ENCODE assay signal across 9 cellular contexts in the genomic region with DNA sequence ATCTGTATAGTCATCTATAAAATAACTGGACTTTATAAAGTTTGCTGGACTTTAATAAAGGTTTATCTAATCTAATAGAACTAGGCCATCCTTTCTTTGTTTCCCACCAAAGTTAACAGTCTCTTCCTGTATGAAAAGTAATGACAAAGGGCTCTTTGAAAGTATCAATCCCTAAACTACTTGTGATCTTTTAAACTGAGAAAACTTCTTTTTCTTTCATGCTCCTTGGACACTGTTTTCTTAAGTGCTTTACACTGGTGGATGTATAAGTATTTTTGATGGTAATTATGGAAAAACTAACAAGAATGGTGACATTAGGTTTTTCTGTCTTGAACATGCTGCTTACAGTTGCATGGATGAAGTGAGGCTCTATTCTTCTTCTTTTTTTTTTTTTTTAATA. TPM values are rescaled to one million over a fixed set of nuclear protein-coding genes. Genes with fewer than 3 reads are reported as not detected.
DNase-seq lines count a peak whose midpoint lies in the region; ATAC-seq and TF ChIP-seq lines count a peak whose summit lies in the region.
"Had no signal": no experiment of that assay in that cellular context is flagged by ENCODE, and none has a peak within 500 bp of the region (broad histone marks: within the 10 kb centered on the region; RNA-seq: fewer than 3 reads in every experiment).

No MANE protein-coding gene starts in this region.

- intact Hi-C loops in left ventricle myocardium inferior (cut with micrococcal nuclease), result no loop called here
- intact Hi-C loops in right cardiac atrium (cut with DNase I), result no loop called here
- intact Hi-C loops in naive thymus-derived CD4-positive, alpha-beta T cell (cut with micrococcal nuclease), result loop anchor here in 1 of 2 donors (5.0 kb wide), 1 partner anchor 365 kb away; a partner anchor contains a TSS
- intact Hi-C loops in upper lobe of right lung (cut with DNase I), result no loop called here
- intact Hi-C loops in posterior cingulate gyrus (cut with DNase I), result no loop called here

- H3K4me1 ChIP-seq in left ventricle myocardium inferior (peaks cover 33% of the 10 kb centered on the region), right cardiac atrium (ENCODE audit: control insufficient read depth, insufficient read depth, low read length) (peaks cover 3% of the 10 kb centered on the region), upper lobe of right lung (peaks cover 18% of the 10 kb centered on the region)
- peaks cover 15 to 23% of the 10 kb centered on the region in 2 donors for H3K4me1 ChIP-seq in naive thymus-derived CD4-positive, alpha-beta T cell (ENCODE audit: control insufficient read depth in 2 of 2, insufficient read depth in 2 of 2, low read length in 2 of 2)

- no peaks in the 10 kb centered on the region for H3K36me3 ChIP-seq in left ventricle myocardium inferior
- H3K36me3 ChIP-seq in naive thymus-derived CD4-positive, alpha-beta T cell (ENCODE audit: control insufficient read depth in 2 of 3, insufficient read depth in 3 of 3, low read length in 3 of 3), result no peaks in the 10 kb centered on the region
- H3K36me3 ChIP-seq in upper lobe of right lung, result no peaks in the 10 kb centered on the region

- no peak for ATAC-seq in right cardiac atrium
- ATAC-seq in naive thymus-derived CD4-positive, alpha-beta T cell, result no peak
- no peak for ATAC-seq in upper lobe of right lung
- ATAC-seq in GM18870 (IDR thresholded peaks at IDR 0.05; ENCODE audit: unreplicated experiment), result no peak

- H3K4me3 ChIP-seq in left ventricle myocardium inferior (no peak overlapping the region), right cardiac atrium (ENCODE audit: low read length) (no peak overlapping the region), upper lobe of right lung (no peak overlapping the region)
- H3K4me3 ChIP-seq in naive thymus-derived CD4-positive, alpha-beta T cell (ENCODE audit: low read length), result no peak overlapping the region

- H3K27ac ChIP-seq in left ventricle myocardium inferior (replicated peaks), result peak overlapping the region; percentile 96
- H3K27ac ChIP-seq in right cardiac atrium (ENCODE audit: low read length), result no peak overlapping the region
- peak overlapping the region; percentile 98 for H3K27ac ChIP-seq in naive thymus-derived CD4-positive, alpha-beta T cell (ENCODE audit: low read depth, low read length)
- H3K27ac ChIP-seq in upper lobe of right lung, result peak overlapping the region; percentile 63

- H3K9me3 ChIP-seq in left ventricle myocardium inferior (replicated peaks), result no peaks in the 10 kb centered on the region
- no peaks in the 10 kb centered on the region for H3K9me3 ChIP-seq in right cardiac atrium (ENCODE audit: control insufficient read depth, low read length)
- no peaks in the 10 kb centered on the region for H3K9me3 ChIP-seq in naive thymus-derived CD4-positive, alpha-beta T cell (ENCODE audit: control insufficient read depth in 2 of 3, low read length in 3 of 3)
- H3K9me3 ChIP-seq in upper lobe of right lung, result no peaks in the 10 kb centered on the region

- H3K4me3 Mint-ChIP-seq in activated naive CD8-positive, alpha-beta T cell treated with anti-CD3 and anti-CD28 coated beads for 36 hours, result no peak overlapping the region
- H3K4me3 Mint-ChIP-seq in naive thymus-derived CD4-positive, alpha-beta T cell, result peak overlapping the region in 6 of 10 donors; percentile 16 to 68 (median 40)

- CTCF ChIA-PET in naive thymus-derived CD4-positive, alpha-beta T cell (lab: Charles Lee), result no interaction called here

- H3K9me3 Mint-ChIP-seq in activated naive CD8-positive, alpha-beta T cell treated with anti-CD3 and anti-CD28 coated beads for 36 hours, result no peaks in the 10 kb centered on the region
- peaks cover 0 to 3% (median 0%) of the 10 kb centered on the region in 11 donors for H3K9me3 Mint-ChIP-seq in naive thymus-derived CD4-positive, alpha-beta T cell

- peaks cover 25% of the 10 kb centered on the region for H3K4me1 Mint-ChIP-seq in activated naive CD8-positive, alpha-beta T cell treated with anti-CD3 and anti-CD28 coated beads for 36 hours
- H3K4me1 Mint-ChIP-seq in naive thymus-derived CD4-positive, alpha-beta T cell, result peaks cover 6 to 62% (median 45%) of the 10 kb centered on the region in 7 donors

- no peak for DNase-seq in left ventricle myocardium inferior
- DNase-seq in right cardiac atrium, result no peak
- no peak for DNase-seq in activated naive CD8-positive, alpha-beta T cell treated with anti-CD3 and anti-CD28 coated beads for 36 hours
- DNase-seq in naive thymus-derived CD4-positive, alpha-beta T cell, result no peak
- DNase-seq in upper lobe of right lung, result no peak
- no peak for DNase-seq in NCI-H1105 (lab: John Stamatoyannopoulos, UW)
- no peak for DNase-seq in posterior cingulate gyrus
- DNase-seq: cortex of kidney had no signal

- no peak for TF ChIP-seq CTCF in left ventricle myocardium inferior (IDR thresholded peaks at IDR 0.05; ENCODE audit: borderline replicate concordance)
- no peak for TF ChIP-seq CTCF in upper lobe of right lung (IDR thresholded peaks at IDR 0.05)

- peaks cover 14% of the 10 kb centered on the region for H3K36me3 Mint-ChIP-seq in activated naive CD8-positive, alpha-beta T cell treated with anti-CD3 and anti-CD28 coated beads for 36 hours
- H3K36me3 Mint-ChIP-seq in naive thymus-derived CD4-positive, alpha-beta T cell, result peaks cover 0 to 9% (median 0%) of the 10 kb centered on the region in 5 donors

- H3K27me3 ChIP-seq in left ventricle myocardium inferior (ENCODE audit: low read depth) (no peaks in the 10 kb centered on the region), right cardiac atrium (ENCODE audit: control insufficient read depth, insufficient read depth) (no peaks in the 10 kb centered on the region), upper lobe of right lung (no peaks in the 10 kb centered on the region)
- H3K27me3 ChIP-seq in naive thymus-derived CD4-positive, alpha-beta T cell (ENCODE audit: control insufficient read depth in 2 of 2, insufficient read depth in 2 of 2, low read length in 2 of 2), result no peaks in the 10 kb centered on the region

- peak overlapping the region; percentile 91 for H3K27ac Mint-ChIP-seq in activated naive CD8-positive, alpha-beta T cell treated with anti-CD3 and anti-CD28 coated beads for 36 hours
- H3K27ac Mint-ChIP-seq in naive thymus-derived CD4-positive, alpha-beta T cell, result peak overlapping the region in 6 of 9 donors; percentile 54 to 95 (median 86)

- no peaks in the 10 kb centered on the region for H3K27me3 Mint-ChIP-seq in activated naive CD8-positive, alpha-beta T cell treated with anti-CD3 and anti-CD28 coated beads for 36 hours
- no peaks in the 10 kb centered on the region for H3K27me3 Mint-ChIP-seq in naive thymus-derived CD4-positive, alpha-beta T cell

- POLR2A ChIA-PET in naive thymus-derived CD4-positive, alpha-beta T cell (lab: Charles Lee), result no interaction called here

RNA-seq across cellular contexts. Expression of a gene that starts 2.4 kb away (rescaled TPM):
- total RNA-seq in left ventricle myocardium inferior (32.8 TPM), right cardiac atrium (10 to 100 TPM; 36.0 to 64.4 (median 50.7) TPM), upper lobe of right lung (41.5 TPM)
- 5.6 TPM for polyA plus RNA-seq in right cardiac atrium
- total RNA-seq in activated naive CD8-positive, alpha-beta T cell treated with anti-CD3 and anti-CD28 coated beads for 36 hours, result 10 to 100 TPM; 35.0 to 37.2 TPM
- total RNA-seq in naive thymus-derived CD4-positive, alpha-beta T cell, result 10 to 100 TPM; 52.7 to 68.2 (median 63.3) TPM
- polyA plus RNA-seq in naive thymus-derived CD4-positive, alpha-beta T cell, result 10 to 100 TPM; 38.1 to 40.0 TPM
